10 cellular contexts compared by ENCODE assay signal in genomic region chr7:134742688-134743350, GRCh38. TPM values are rescaled to one million over a fixed set of nuclear protein-coding genes. Genes with fewer than 3 reads are reported as not detected.
A peak's percentile ranks its signal among the peaks of the same experiment; 100 is the strongest.
DNase-seq lines count a peak whose midpoint lies in the region; ATAC-seq and TF ChIP-seq lines count a peak whose summit lies in the region.
"Had no signal": no experiment of that assay in that cellular context is flagged by ENCODE, and none has a peak within 500 bp of the region (broad histone marks: within the 10 kb centered on the region; RNA-seq: fewer than 3 reads in every experiment).

No MANE protein-coding gene starts in this region.

- H3K27me3 ChIP-seq in left lung = no peaks in the 10 kb centered on the region
- H3K27me3 ChIP-seq in stomach smooth muscle (ENCODE audit: control insufficient read depth in 1 of 2, insufficient read depth in 2 of 2, low read length in 2 of 2) = no peaks in the 10 kb centered on the region

- peak overlapping the region; percentile 71 for H3K4me3 Mint-ChIP-seq in HFFc6
- H3K4me3 Mint-ChIP-seq: T-cell had no signal

- no peaks in the 10 kb centered on the region for H3K9me3 Mint-ChIP-seq in HFFc6
- H3K9me3 Mint-ChIP-seq: T-cell had no signal

- H3K36me3 Mint-ChIP-seq in HFFc6 (ENCODE audit: low read depth) = peaks cover 9% of the 10 kb centered on the region; the same call in 1 of the 2 replicates
- H3K36me3 Mint-ChIP-seq: T-cell had no signal

- H3K4me3 ChIP-seq in coronary artery (peak overlapping the region; percentile 1), left lung (no peak overlapping the region), stomach smooth muscle (ENCODE audit: low read length in 2 of 2) (no peak overlapping the region)

- H3K9me3 ChIP-seq in left lung (no peaks in the 10 kb centered on the region), stomach smooth muscle (ENCODE audit: control insufficient read depth in 2 of 2, low read length in 2 of 2) (no peaks in the 10 kb centered on the region)

- ATAC-seq in left lung = peak; percentile 72
- ATAC-seq in HG02852 (IDR thresholded peaks at IDR 0.05; ENCODE audit: unreplicated experiment) = no peak
- ATAC-seq: T-cell had no signal

- in situ Hi-C loops in GM13976 (cut with MboI; ENCODE audit: low sequenced_read_pairs, unreplicated experiment) = no loop called here

- peak overlapping the region; percentile 91 for H3K27ac Mint-ChIP-seq in HFFc6
- H3K27ac Mint-ChIP-seq: T-cell had no signal

- DNase-seq in HFFc6 (peak; percentile 74), coronary artery (ENCODE audit: low spot score) (no peak), left lung (no peak), GM13976 (ENCODE audit: low spot score) (no peak), NCI-H1417 treated with DMSO at 0.1 percent for 48 hours (lab: John Stamatoyannopoulos, UW) (no peak), A172 (ENCODE audit: low spot score) (no peak)
- DNase-seq: NCI-H2227 treated with DMSO at 0.1 percent for 48 hours, T-cell had no signal

- H3K36me3 ChIP-seq in left lung (no peaks in the 10 kb centered on the region), stomach smooth muscle (ENCODE audit: control insufficient read depth in 2 of 2, insufficient read depth in 2 of 2, low read length in 2 of 2) (no peaks in the 10 kb centered on the region)

- H3K27ac ChIP-seq in coronary artery (peak overlapping the region; percentile 70 to 83), left lung (peak overlapping the region; percentile 6 to 68), stomach smooth muscle (ENCODE audit: low read length) (peak overlapping the region; percentile 42)

- no peak overlapping the region for H3K9ac ChIP-seq in stomach smooth muscle (ENCODE audit: low read length in 2 of 2)

- intact Hi-C loops in left lung (cut with DNase I) = no loop called here

- H3K4me1 ChIP-seq in left lung (no peaks in the 10 kb centered on the region), stomach smooth muscle (ENCODE audit: control insufficient read depth, insufficient read depth, low read length) (peaks cover 5% of the 10 kb centered on the region)

- TF ChIP-seq CTCF in HFFc6 (IDR thresholded peaks at IDR 0.05) (no peak), coronary artery (IDR thresholded peaks at IDR 0.05) (no peak), left lung (IDR thresholded peaks at IDR 0.05) (no peak), GM13976 (IDR thresholded peaks at IDR 0.05; ENCODE audit: borderline replicate concordance, control extremely low read depth, extremely low read depth, insufficient read depth, missing control alignments) (no peak)

- H3K4me1 Mint-ChIP-seq in HFFc6 (ENCODE audit: low read depth) = peaks cover 96% of the 10 kb centered on the region

- no peaks in the 10 kb centered on the region for H3K27me3 Mint-ChIP-seq in HFFc6 (ENCODE audit: insufficient read depth)

RNA-seq across cellular contexts. Expression of gene CALD1, which starts 36.6 kb away (rescaled TPM):
- total RNA-seq in HFFc6 (2021; fragmentation: NEBNext Ultra II Directional; extraction: Animal tissue kit (Norgen Biotek cat#: 25700)) = 1,000 to 10,000 TPM; 1,066 to 1,726 (median 1,102) TPM
- total RNA-seq in left lung = 100 to 1,000 TPM; 137 to 208 TPM
- total RNA-seq in A172 (2014; rRNA removed; shearing (Covaris generic)) = 83.9 and 99.8 TPM in 2 replicates

Comparison
In these comparisons a context has a peak if more than half of its experiments do, and no peak if none do; other contexts are left out.
1. RNA of gene CALD1, which starts 36.6 kb away (total RNA-seq): 1,066 to 1,726 TPM in HFFc6; 137 to 208 TPM in left lung and 83.9 to 99.8 TPM in A172; every median in the first group is over 4 times any median in the second.
2. Peak in every context shown above with its lines, with median percentiles within 50 percentile points of each other: H3K27ac ChIP-seq.